Comparison of ENCODE assay signal across 9 cellular contexts in the genomic region with DNA sequence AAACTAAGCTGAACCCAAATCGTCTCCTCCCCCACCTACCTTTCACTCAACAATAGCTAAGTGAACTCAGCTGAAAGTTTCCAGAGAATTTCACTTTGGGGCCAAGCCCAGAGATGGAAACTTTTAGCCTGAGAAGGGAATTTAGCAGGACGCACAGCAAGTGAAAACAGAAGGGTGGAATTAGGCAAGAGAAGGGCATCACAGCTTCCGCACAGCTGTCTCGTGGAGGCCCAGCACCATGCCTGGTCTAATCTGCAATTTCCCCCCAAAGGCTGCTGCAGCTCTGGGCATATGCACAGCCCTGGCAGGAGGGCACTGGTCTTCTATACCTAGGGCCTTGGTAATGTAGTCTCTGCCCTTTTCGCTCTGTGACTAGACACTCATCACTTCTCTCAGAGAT.
"Had no signal": no experiment of that assay in that cellular context is flagged by ENCODE, and none has a peak within 500 bp of the region (broad histone marks: within the 10 kb centered on the region; RNA-seq: fewer than 3 reads in every experiment).

No MANE protein-coding gene starts in this region.

- H3K27ac ChIP-seq: hepatocyte, spleen had no signal

- H3K4me2 ChIP-seq: hepatocyte had no signal

- ATAC-seq: esophagus mucosa; stimulated activated naive B cell treated with anti-CD40 and anti-IgM and Interleukin-4, amounts not matched to agents 10 μg/mL and 1 μg/mL and 100 μg/mL, for 72 hours had no signal

- H3K79me2 ChIP-seq: hepatocyte had no signal

- H3K9me3 ChIP-seq: spleen had no signal

- H3K27me3 ChIP-seq: hepatocyte, spleen had no signal

- H2AFZ ChIP-seq: hepatocyte had no signal

- DNase-seq: activated CD4-positive, alpha-beta memory T cell treated with anti-CD3 and anti-CD28 coated beads for 36 hours; activated CD4-positive, CD25-positive, alpha-beta regulatory T cell treated with anti-CD3 and anti-CD28 coated beads, Interleukin-2, amount 50 U/mL, for 72 hours; activated naive CD4-positive, alpha-beta T cell treated with anti-CD3 and anti-CD28 coated beads for 36 hours; spleen; stimulated activated CD4-positive, alpha-beta T cell treated with anti-CD3 and anti-CD28 coated beads, Interleukin-1b, Interleukin-23, amount 100 ng/mL, for 48 hours; stimulated activated naive B cell treated with anti-CD40 and anti-IgM and Interleukin-4, amounts not matched to agents 10 μg/mL and 1 μg/mL and 100 μg/mL, for 72 hours; T-helper 9 cell had no signal

- H3K36me3 ChIP-seq: spleen had no signal

- H3K4me3 ChIP-seq: hepatocyte, spleen had no signal
